In genomic region chr14:93073833-93074769, GRCh38 we compare ENCODE assay signal across 8 cellular contexts. TPM values are rescaled to one million over a fixed set of nuclear protein-coding genes. Genes with fewer than 3 reads are reported as not detected.
DNase-seq lines count a peak whose midpoint lies in the region; ATAC-seq and TF ChIP-seq lines count a peak whose summit lies in the region.

No MANE protein-coding gene starts in this region.

- no peaks in the 10 kb centered on the region for H3K36me3 ChIP-seq in CD4-positive, CD25-positive, alpha-beta regulatory T cell (ENCODE audit: control insufficient read depth, insufficient read depth, low read length)
- H3K36me3 ChIP-seq in breast epithelium: no peaks in the 10 kb centered on the region

- no peaks in the 10 kb centered on the region for H3K9me3 Mint-ChIP-seq in CD4-positive, CD25-positive, alpha-beta regulatory T cell
- no peaks in the 10 kb centered on the region for H3K9me3 Mint-ChIP-seq in mesothelial cell of epicardium

- no peaks in the 10 kb centered on the region for H3K4me1 ChIP-seq in CD4-positive, CD25-positive, alpha-beta regulatory T cell (ENCODE audit: control insufficient read depth, insufficient read depth, low read length, poor library complexity, severe bottlenecking)
- H3K4me1 ChIP-seq in breast epithelium: peaks cover 0 to 5% of the 10 kb centered on the region in 2 donors

- TF ChIP-seq CTCF in breast epithelium (IDR thresholded peaks at IDR 0.05) (no peak), mesothelial cell of epicardium (IDR thresholded peaks at IDR 0.05; ENCODE audit: unreplicated experiment) (no peak)

- H3K27me3 ChIP-seq in CD4-positive, CD25-positive, alpha-beta regulatory T cell (ENCODE audit: control insufficient read depth, insufficient read depth, low read length): no peaks in the 10 kb centered on the region
- H3K27me3 ChIP-seq in breast epithelium: no peaks in the 10 kb centered on the region

- no peak for ATAC-seq in CD4-positive, CD25-positive, alpha-beta regulatory T cell (ENCODE audit: low read depth in 2 of 2)
- peak; percentile 47 for ATAC-seq in HG03354 (IDR thresholded peaks at IDR 0.05; ENCODE audit: poor library complexity, severe bottlenecking, unreplicated experiment)
- no peak for ATAC-seq in HG03280 (IDR thresholded peaks at IDR 0.05; ENCODE audit: unreplicated experiment)

- peaks cover 3% of the 10 kb centered on the region for H3K36me3 Mint-ChIP-seq in CD4-positive, CD25-positive, alpha-beta regulatory T cell
- no peaks in the 10 kb centered on the region for H3K36me3 Mint-ChIP-seq in mesothelial cell of epicardium

- H3K9me3 ChIP-seq in CD4-positive, CD25-positive, alpha-beta regulatory T cell (ENCODE audit: control insufficient read depth in 2 of 2, low read length in 2 of 2): no peaks in the 10 kb centered on the region
- no peaks in the 10 kb centered on the region for H3K9me3 ChIP-seq in breast epithelium

- peak overlapping the region in 1 of 4 donors; percentile 48 for H3K4me3 Mint-ChIP-seq in CD4-positive, CD25-positive, alpha-beta regulatory T cell
- H3K4me3 Mint-ChIP-seq in mesothelial cell of epicardium: no peak overlapping the region

- H3K27ac Mint-ChIP-seq in CD4-positive, CD25-positive, alpha-beta regulatory T cell: peak overlapping the region; percentile 24 to 81 (median 49)
- H3K27ac Mint-ChIP-seq in mesothelial cell of epicardium: peak overlapping the region; percentile 13

- no peak for DNase-seq in CD4-positive, CD25-positive, alpha-beta regulatory T cell
- DNase-seq in breast epithelium (ENCODE audit: low spot score in 2 of 2) (peak in 1 of 2 donors; percentile 40), mesothelial cell of epicardium (ENCODE audit: low spot score in 2 of 2, unreplicated experiment in 2 of 2) (no peak), AG08396 (ENCODE audit: low spot score) (no peak), DMS53 treated with DMSO at 0.1 percent for 48 hours (lab: John Stamatoyannopoulos, UW; ENCODE audit: unreplicated experiment) (no peak)
- DNase-seq in stimulated activated CD8-positive, alpha-beta memory T cell treated with anti-CD3 and anti-CD28 coated beads, Interleukin-4, amount 100 ng/mL, for 48 hours: no peak

- H3K27me3 Mint-ChIP-seq in CD4-positive, CD25-positive, alpha-beta regulatory T cell: no peaks in the 10 kb centered on the region
- no peaks in the 10 kb centered on the region for H3K27me3 Mint-ChIP-seq in mesothelial cell of epicardium (ENCODE audit: low read depth)

- no peak overlapping the region for H3K27ac ChIP-seq in CD4-positive, CD25-positive, alpha-beta regulatory T cell (ENCODE audit: insufficient read depth, low read length, poor library complexity, severe bottlenecking)
- H3K27ac ChIP-seq in breast epithelium: peak overlapping the region; percentile 75 to 91

- no peak for TF ChIP-seq POLR2A in breast epithelium (IDR thresholded peaks at IDR 0.05)

- intact Hi-C loops in breast epithelium (cut with DNase I; ENCODE audit: low total_unique reads): no loop called here

- no peak overlapping the region for H3K4me3 ChIP-seq in CD4-positive, CD25-positive, alpha-beta regulatory T cell (ENCODE audit: low read depth, low read length)
- H3K4me3 ChIP-seq in breast epithelium: peak overlapping the region in 2 of 3 donors; percentile 23 to 45

- H3K4me1 Mint-ChIP-seq in CD4-positive, CD25-positive, alpha-beta regulatory T cell: peaks cover 0 to 40% (median 27%) of the 10 kb centered on the region in 4 donors
- H3K4me1 Mint-ChIP-seq in mesothelial cell of epicardium: peaks cover 21% of the 10 kb centered on the region

RNA-seq across cellular contexts. Expression of gene ITPK1, which starts 41.6 kb away (rescaled TPM):
- total RNA-seq in CD4-positive, CD25-positive, alpha-beta regulatory T cell: 54.1 TPM
- 10 to 100 TPM; 19.5 to 24.5 (median 21.3) TPM for polyA plus RNA-seq in CD4-positive, CD25-positive, alpha-beta regulatory T cell
- total RNA-seq in breast epithelium (10 to 100 TPM; 27.8 to 91.7 (median 42.9) TPM), mesothelial cell of epicardium (23.2 to 30.5 TPM (median 27.5 TPM) in 3 replicates)
